In genomic region chr7:50348469-50349162, GRCh38 we compare ENCODE assay signal across 14 cellular contexts. TPM values are rescaled to one million over a fixed set of nuclear protein-coding genes. Genes with fewer than 3 reads are reported as not detected.
DNase-seq lines count a peak whose midpoint lies in the region; ATAC-seq and TF ChIP-seq lines count a peak whose summit lies in the region.
"Had no signal": no experiment of that assay in that cellular context is flagged by ENCODE, and none has a peak within 500 bp of the region (broad histone marks: within the 10 kb centered on the region; RNA-seq: fewer than 3 reads in every experiment).

No MANE protein-coding gene starts in this region.

- POLR2A ChIA-PET in CD8-positive, alpha-beta memory T cell (lab: Charles Lee): interaction anchor here (1.0 to 5.0 kb wide), 6 partner anchors 10 to 83 kb away, joined by 3 to 42 read pairs (median 15); no protein-coding TSS in a partner anchor
- POLR2A ChIA-PET in activated CD4-positive, alpha-beta memory T cell treated with anti-CD3 and anti-CD28 coated beads for 36 hours (lab: Charles Lee): interaction anchor here (2.3 to 25.0 kb wide), 8 partner anchors 10 to 138 kb away, joined by 9 to 487 read pairs (median 74); partner anchors contain the start of gene IKZF1

- intact Hi-C loops in activated CD4-positive, alpha-beta memory T cell treated with anti-CD3 and anti-CD28 coated beads for 36 hours (cut with micrococcal nuclease): loop anchor here (10.0 kb wide), 1 partner anchor 316 kb away; no protein-coding TSS in a partner anchor

- peaks cover 97% of the 10 kb centered on the region for H3K4me1 ChIP-seq in CD8-positive, alpha-beta memory T cell (ENCODE audit: insufficient read depth, low read length)
- H3K4me1 ChIP-seq in smooth muscle cell (ENCODE audit: low read depth): no peaks in the 10 kb centered on the region

- H2AFZ ChIP-seq in smooth muscle cell (ENCODE audit: low read depth): no peak overlapping the region

- no peak overlapping the region for H3K4me2 ChIP-seq in smooth muscle cell

- no peak overlapping the region for H3K9ac ChIP-seq in smooth muscle cell (ENCODE audit: low read depth)

- H3K27ac Mint-ChIP-seq in CD8-positive, alpha-beta memory T cell: peak overlapping the region in 7 of 8 donors; percentile 92 to 100 (median 96)
- H3K27ac Mint-ChIP-seq in activated CD4-positive, alpha-beta memory T cell treated with anti-CD3 and anti-CD28 coated beads for 36 hours: peak overlapping the region; percentile 92
- peak overlapping the region; percentile 78 to 91 (median 87) for H3K27ac Mint-ChIP-seq in naive B cell

- no peaks in the 10 kb centered on the region for H3K9me3 Mint-ChIP-seq in CD8-positive, alpha-beta memory T cell
- no peaks in the 10 kb centered on the region for H3K9me3 Mint-ChIP-seq in activated CD4-positive, alpha-beta memory T cell treated with anti-CD3 and anti-CD28 coated beads for 36 hours
- no peaks in the 10 kb centered on the region for H3K9me3 Mint-ChIP-seq in naive B cell

- no peak for TF ChIP-seq CTCF in smooth muscle cell (IDR thresholded peaks at IDR 0.05; ENCODE audit: borderline replicate concordance, insufficient read depth, poor library complexity, severe bottlenecking)

- ATAC-seq in naive B cell (ENCODE audit: low read depth in 2 of 2): no peak

- WGBS in smooth muscle cell (ENCODE audit: low lambda C conversion rate): 95% methylated on average over 8 of the region's 8 CpGs

- H3K27me3 Mint-ChIP-seq in CD8-positive, alpha-beta memory T cell: no peaks in the 10 kb centered on the region
- no peaks in the 10 kb centered on the region for H3K27me3 Mint-ChIP-seq in activated CD4-positive, alpha-beta memory T cell treated with anti-CD3 and anti-CD28 coated beads for 36 hours
- no peaks in the 10 kb centered on the region for H3K27me3 Mint-ChIP-seq in naive B cell

- CTCF ChIA-PET in CD8-positive, alpha-beta memory T cell (lab: Charles Lee): interaction anchor here (0.9 to 40.0 kb wide), 11 partner anchors 9 to 143 kb away, joined by 4 to 815 read pairs (median 12); partner anchors contain the start of gene IKZF1
- CTCF ChIA-PET in activated CD4-positive, alpha-beta memory T cell treated with anti-CD3 and anti-CD28 coated beads for 36 hours (lab: Charles Lee): interaction anchor here (0.8 to 12.5 kb wide), 7 partner anchors 10 to 143 kb away, joined by 3 to 167 read pairs (median 18); no protein-coding TSS in a partner anchor

- peaks cover 27% of the 10 kb centered on the region for H3K36me3 ChIP-seq in CD8-positive, alpha-beta memory T cell (ENCODE audit: insufficient read depth, low read length)
- H3K36me3 ChIP-seq in smooth muscle cell (ENCODE audit: low read depth): no peaks in the 10 kb centered on the region

- peak overlapping the region; percentile 1 for H3K4me3 ChIP-seq in CD8-positive, alpha-beta memory T cell (ENCODE audit: low read length)
- H3K4me3 ChIP-seq in smooth muscle cell: no peak overlapping the region

- peaks cover 4% of the 10 kb centered on the region for H3F3A ChIP-seq in smooth muscle cell (ENCODE audit: low read depth)

- DNase-seq in NCI-H748 (lab: John Stamatoyannopoulos, UW; ENCODE audit: unreplicated experiment): peak; percentile 26
- DNase-seq in NCI-H748 treated with DMSO at 0.1 percent for 48 hours (lab: John Stamatoyannopoulos, UW): no peak
- no peak for DNase-seq in CD8-positive, alpha-beta memory T cell
- peak; percentile 36 for DNase-seq in activated CD4-positive, alpha-beta memory T cell treated with anti-CD3 and anti-CD28 coated beads for 36 hours
- no peak for DNase-seq in naive B cell
- no peak for DNase-seq in activated effector memory CD4-positive, alpha-beta T cell treated with Interleukin-2 at 50 U/mL for 16 hours
- no peak for DNase-seq in midbrain (lab: John Stamatoyannopoulos, UW)
- DNase-seq in smooth muscle cell (lab: John Stamatoyannopoulos, UW; ENCODE audit: unreplicated experiment): no peak
- DNase-seq: 8988T; activated CD4-positive, CD25-positive, alpha-beta regulatory T cell; activated effector memory CD4-positive, alpha-beta T cell treated with anti-CD3 and anti-CD28 coated beads, Interleukin-2, amount 50 U/mL, for 16 hours; Kasumi-1; NCI-H226; posterior cingulate gyrus had no signal

- H3K79me2 ChIP-seq in smooth muscle cell (ENCODE audit: low read depth): no peaks in the 10 kb centered on the region

- H3K27me3 ChIP-seq in CD8-positive, alpha-beta memory T cell (ENCODE audit: insufficient read depth, low read length, poor library complexity, severe bottlenecking): no peaks in the 10 kb centered on the region
- peaks cover under 1% of the 10 kb centered on the region for H3K27me3 ChIP-seq in smooth muscle cell (ENCODE audit: low read depth)

- no peaks in the 10 kb centered on the region for H3K9me3 ChIP-seq in CD8-positive, alpha-beta memory T cell (ENCODE audit: low read length)
- no peaks in the 10 kb centered on the region for H3K9me3 ChIP-seq in smooth muscle cell (replicated peaks; ENCODE audit: low read depth)

- peak overlapping the region; percentile 21 to 90 (median 76) for H3K4me3 Mint-ChIP-seq in CD8-positive, alpha-beta memory T cell
- H3K4me3 Mint-ChIP-seq in activated CD4-positive, alpha-beta memory T cell treated with anti-CD3 and anti-CD28 coated beads for 36 hours: peak overlapping the region; percentile 71
- H3K4me3 Mint-ChIP-seq in naive B cell: peak overlapping the region in 4 of 8 donors; percentile 1 to 34 (median 24)

- H3K27ac ChIP-seq in CD8-positive, alpha-beta memory T cell (ENCODE audit: low read depth, low read length): no peak overlapping the region
- no peak overlapping the region for H3K27ac ChIP-seq in smooth muscle cell (ENCODE audit: low read depth)

- H3K4me1 Mint-ChIP-seq in CD8-positive, alpha-beta memory T cell: peaks cover 87 to 100% (median 95%) of the 10 kb centered on the region in 3 donors
- H3K4me1 Mint-ChIP-seq in activated CD4-positive, alpha-beta memory T cell treated with anti-CD3 and anti-CD28 coated beads for 36 hours (ENCODE audit: low read depth): peaks cover 95% of the 10 kb centered on the region
- H3K4me1 Mint-ChIP-seq in naive B cell: peaks cover 69 to 90% (median 83%) of the 10 kb centered on the region in 3 donors

- H3K36me3 Mint-ChIP-seq in CD8-positive, alpha-beta memory T cell: peaks cover 16 to 78% (median 36%) of the 10 kb centered on the region in 3 donors
- peaks cover 63% of the 10 kb centered on the region for H3K36me3 Mint-ChIP-seq in activated CD4-positive, alpha-beta memory T cell treated with anti-CD3 and anti-CD28 coated beads for 36 hours
- peaks cover 36 to 45% of the 10 kb centered on the region in 2 donors for H3K36me3 Mint-ChIP-seq in naive B cell

- H4K20me1 ChIP-seq in smooth muscle cell (ENCODE audit: low read depth): no peaks in the 10 kb centered on the region

RNA-seq across cellular contexts. Expression of gene IKZF1, which starts 44.1 kb away (rescaled TPM):
- total RNA-seq in CD8-positive, alpha-beta memory T cell: 100 to 1,000 TPM; 225 to 226 TPM
- 238 TPM for polyA plus RNA-seq in CD8-positive, alpha-beta memory T cell
- total RNA-seq in activated CD4-positive, alpha-beta memory T cell treated with anti-CD3 and anti-CD28 coated beads for 36 hours: 100 to 1,000 TPM; 207 to 216 TPM
- polyA plus RNA-seq in naive B cell (ENCODE audit: low read depth in 6 of 6) (100 to 1,000 TPM; 127 to 347 (median 205) TPM), smooth muscle cell (not detected in 2 replicates)
- not detected in 2 replicates for total RNA-seq in smooth muscle cell

Comparison
In these comparisons a context has a peak if more than half of its experiments do, and no peak if none do; other contexts are left out.
1. DNase-seq: peak in NCI-H748 (single experiment) and activated CD4-positive, alpha-beta memory T cell treated with anti-CD3 and anti-CD28 coated beads for 36 hours (single experiment); none in NCI-H748 treated with DMSO at 0.1 percent for 48 hours (single experiment), CD8-positive, alpha-beta memory T cell (0 of 5), naive B cell (single experiment), activated effector memory CD4-positive, alpha-beta T cell treated with Interleukin-2 at 50 U/mL for 16 hours (single experiment), midbrain (single experiment) and smooth muscle cell (single experiment).
2. RNA of gene IKZF1, which starts 44.1 kb away (total RNA-seq): 225 to 226 TPM in CD8-positive, alpha-beta memory T cell and 207 to 216 TPM in activated CD4-positive, alpha-beta memory T cell treated with anti-CD3 and anti-CD28 coated beads for 36 hours; not detected in smooth muscle cell; every median in the first group is over 100 times any median in the second.
3. Peak in every context shown above with its lines, with median percentiles within 50 percentile points of each other: H3K27ac Mint-ChIP-seq.